8 cellular contexts compared by ENCODE assay signal in genomic region chr1:15524283-15525042, GRCh38.
DNase-seq lines count a peak whose midpoint lies in the region; ATAC-seq, FAIRE-seq and TF ChIP-seq lines count a peak whose summit lies in the region.

No MANE protein-coding gene starts in this region.

- peak; percentile 33 for ATAC-seq in HG03442 (IDR thresholded peaks at IDR 0.05; ENCODE audit: unreplicated experiment)

- DNase-seq in AG20443 (ENCODE audit: low spot score), result peak; percentile 96
- peak; percentile 84 for DNase-seq in GM19239 (ENCODE audit: insufficient read length, low spot score)
- peak; percentile 100 for DNase-seq in NCI-H510A treated with DMSO at 0.1 percent for 48 hours (lab: John Stamatoyannopoulos, UW)
- peak; percentile 100 for DNase-seq in activated CD4-positive, alpha-beta T cell treated with anti-CD3 and anti-CD28 coated beads for 4 hours
- peak; percentile 100 for DNase-seq in choroid plexus epithelial cell (ENCODE audit: low read depth)
- peak; percentile 98 for DNase-seq in kidney tubule cell (ENCODE audit: low spot score)
- peak; percentile 100 for DNase-seq in stimulated activated CD4-positive, alpha-beta T cell treated with anti-CD3 and anti-CD28 coated beads, Interleukin-1b, Interleukin-23, amount 100 ng/mL, for 1 hour (ENCODE audit: low read depth in 2 of 2)

- peak overlapping the region; percentile 79 for H3K4me3 ChIP-seq in choroid plexus epithelial cell (ENCODE audit: low read depth, low read length)

- FAIRE-seq in GM19239 (lab: Jason Lieb, UNC), result no peak

- TF ChIP-seq CTCF in choroid plexus epithelial cell (conservative IDR thresholded peaks at IDR 0.05; ENCODE audit: low read depth, low read length), result no peak

Comparison
In these comparisons a context has a peak if more than half of its experiments do, and no peak if none do; other contexts are left out.
1. Peak in every context shown above with its lines: DNase-seq, ATAC-seq and H3K4me3 ChIP-seq.